Comparison of ENCODE assay signal across 1 cellular context in the genomic region with DNA sequence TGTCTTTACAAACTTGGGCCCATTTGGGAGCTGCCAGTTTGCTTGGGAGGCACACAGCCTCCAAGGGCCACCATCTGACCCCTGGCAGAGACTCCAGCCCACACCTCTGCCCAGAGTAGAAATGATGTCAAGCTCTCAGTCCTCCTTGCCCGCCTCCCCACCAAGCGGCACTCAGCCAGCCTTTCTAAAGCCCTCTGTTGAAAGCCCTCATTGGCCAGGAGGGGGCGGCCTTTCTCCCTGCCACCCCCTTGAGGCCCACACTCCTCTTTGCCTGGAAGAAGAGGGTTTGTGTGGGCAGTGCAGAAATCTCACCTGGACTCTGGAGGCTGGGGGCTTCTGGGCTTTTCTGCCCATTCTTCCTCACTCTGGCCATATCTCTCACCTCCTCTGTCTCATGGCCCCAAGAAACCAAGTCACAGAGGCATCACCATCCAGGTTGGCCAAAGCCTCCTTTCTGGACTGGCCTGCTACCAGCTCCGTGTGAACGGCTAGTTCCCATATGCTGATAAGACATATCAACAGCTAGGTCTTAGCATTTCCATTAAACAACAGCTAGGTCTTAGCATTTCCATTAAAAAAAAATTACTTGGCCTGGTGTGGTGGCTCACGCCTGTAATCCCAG.
TF ChIP-seq lines count a peak whose summit lies in the region.

No MANE protein-coding gene starts in this region.

TF ChIP-seq in H1, 55 proteins besides CTCF, POLR2A, EP300 and RAD21:
- TF ChIP-seq, protein P1, sequence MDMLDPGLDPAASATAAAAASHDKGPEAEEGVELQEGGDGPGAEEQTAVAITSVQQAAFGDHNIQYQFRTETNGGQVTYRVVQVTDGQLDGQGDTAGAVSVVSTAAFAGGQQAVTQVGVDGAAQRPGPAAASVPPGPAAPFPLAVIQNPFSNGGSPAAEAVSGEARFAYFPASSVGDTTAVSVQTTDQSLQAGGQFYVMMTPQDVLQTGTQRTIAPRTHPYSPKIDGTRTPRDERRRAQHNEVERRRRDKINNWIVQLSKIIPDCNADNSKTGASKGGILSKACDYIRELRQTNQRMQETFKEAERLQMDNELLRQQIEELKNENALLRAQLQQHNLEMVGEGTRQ (IDR thresholded peaks at IDR 0.05; ENCODE audit: low read length) = no peak
- TF ChIP-seq KDM1A (IDR thresholded peaks at IDR 0.05; ENCODE audit: borderline replicate concordance, low read length) = no peak
- TF ChIP-seq YY1 (IDR thresholded peaks at IDR 0.05; ENCODE audit: low read depth, low read length) = 0 out of 2 replicates have a peak, but pooled peaks have one; percentile 44
- TF ChIP-seq GABPA (IDR thresholded peaks at IDR 0.05; ENCODE audit: borderline replicate concordance, insufficient read depth, low read length) = 0 out of 2 replicates have a peak, but pooled peaks have one; percentile 31
- no peak for TF ChIP-seq NANOG (IDR thresholded peaks at IDR 0.05; ENCODE audit: insufficient read depth, low read depth, low read length, poor library complexity, severe bottlenecking)
- TF ChIP-seq CHD2 (IDR thresholded peaks at IDR 0.05; ENCODE audit: low read length) = no peak
- TF ChIP-seq SIX5 (IDR thresholded peaks at IDR 0.05; ENCODE audit: low read depth, low read length) = no peak
- no peak for TF ChIP-seq ASH2L (IDR thresholded peaks at IDR 0.05; ENCODE audit: low read length)
- TF ChIP-seq CTBP2 (IDR thresholded peaks at IDR 0.05; ENCODE audit: borderline replicate concordance, insufficient read depth, insufficient read length, low read length) = no peak
- no peak for TF ChIP-seq SP1 (IDR thresholded peaks at IDR 0.05; ENCODE audit: low read depth, low read length)
- TF ChIP-seq, protein P2, sequence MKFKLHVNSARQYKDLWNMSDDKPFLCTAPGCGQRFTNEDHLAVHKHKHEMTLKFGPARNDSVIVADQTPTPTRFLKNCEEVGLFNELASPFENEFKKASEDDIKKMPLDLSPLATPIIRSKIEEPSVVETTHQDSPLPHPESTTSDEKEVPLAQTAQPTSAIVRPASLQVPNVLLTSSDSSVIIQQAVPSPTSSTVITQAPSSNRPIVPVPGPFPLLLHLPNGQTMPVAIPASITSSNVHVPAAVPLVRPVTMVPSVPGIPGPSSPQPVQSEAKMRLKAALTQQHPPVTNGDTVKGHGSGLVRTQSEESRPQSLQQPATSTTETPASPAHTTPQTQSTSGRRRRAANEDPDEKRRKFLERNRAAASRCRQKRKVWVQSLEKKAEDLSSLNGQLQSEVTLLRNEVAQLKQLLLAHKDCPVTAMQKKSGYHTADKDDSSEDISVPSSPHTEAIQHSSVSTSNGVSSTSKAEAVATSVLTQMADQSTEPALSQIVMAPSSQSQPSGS (IDR thresholded peaks at IDR 0.05; ENCODE audit: low read length) = no peak
- no peak for TF ChIP-seq TCF12 (IDR thresholded peaks at IDR 0.05; ENCODE audit: low read depth, low read length)
- peak; percentile 27; the same call in 1 of the 2 replicates for TF ChIP-seq CREB1 (IDR thresholded peaks at IDR 0.05)
- TF ChIP-seq CHD1 (IDR thresholded peaks at IDR 0.05; ENCODE audit: low read depth, low read length) = no peak
- no peak for TF ChIP-seq JUND (IDR thresholded peaks at IDR 0.05; ENCODE audit: low read length)
- TF ChIP-seq MAX (IDR thresholded peaks at IDR 0.05) = no peak
- TF ChIP-seq SAP30 (IDR thresholded peaks at IDR 0.05; ENCODE audit: insufficient read depth, insufficient replicate concordance, low read length) = no peak
- TF ChIP-seq POU5F1 (IDR thresholded peaks at IDR 0.05; ENCODE audit: low read depth, low read length) = no peak
